ENCODE assay signal across 1 cellular context in the genomic region with DNA sequence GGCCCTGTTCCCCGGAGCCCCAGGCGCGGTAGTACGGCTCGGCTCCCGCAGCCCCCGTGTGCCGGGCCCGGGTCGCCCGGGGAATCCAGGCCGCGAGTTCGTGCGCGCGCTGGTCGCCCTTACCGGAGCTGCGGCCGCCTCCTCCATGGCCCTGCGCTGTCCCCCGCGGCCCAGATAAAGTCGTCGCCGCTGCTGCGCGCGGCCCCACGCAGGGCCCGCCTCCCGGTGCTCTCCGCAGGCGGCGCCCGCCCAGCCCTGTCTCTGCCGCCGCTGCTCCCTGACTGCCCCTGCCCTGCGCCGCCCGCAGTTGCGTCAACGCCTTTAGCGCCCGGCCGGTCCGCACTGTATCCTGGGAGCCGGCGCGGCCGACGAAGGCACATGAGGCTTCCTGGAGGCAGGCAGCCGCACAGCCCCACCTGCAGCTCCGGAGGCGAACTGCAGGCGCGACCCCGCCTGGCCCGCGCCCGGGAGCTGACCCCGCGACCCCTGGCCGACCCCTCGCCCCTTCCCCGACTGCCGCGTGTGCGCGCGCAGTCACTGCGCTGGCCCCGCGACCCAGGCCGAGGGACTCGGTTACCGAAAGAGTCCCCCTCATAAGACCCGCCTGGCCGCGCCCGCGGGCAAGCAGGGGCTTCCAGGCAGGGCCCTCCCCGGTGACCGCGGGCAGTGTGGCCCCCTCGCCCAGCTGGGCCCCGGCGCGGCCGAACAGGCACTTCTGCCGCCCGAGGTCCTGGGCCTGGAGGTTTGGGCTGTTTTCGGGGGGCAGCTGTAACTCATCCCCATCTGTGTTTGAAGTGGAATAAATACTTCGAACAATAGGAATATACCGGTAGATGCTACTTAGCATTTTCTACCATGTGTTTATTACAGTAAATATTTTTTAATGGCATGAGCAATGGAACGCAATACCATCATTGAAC.
TF ChIP-seq lines count a peak whose summit lies in the region.

No MANE protein-coding gene starts in this region.

TF ChIP-seq in HepG2, 621 proteins besides CTCF, POLR2A, EP300 and RAD21 (continued from another document and continues in another):
- TF ChIP-seq, protein P1, sequence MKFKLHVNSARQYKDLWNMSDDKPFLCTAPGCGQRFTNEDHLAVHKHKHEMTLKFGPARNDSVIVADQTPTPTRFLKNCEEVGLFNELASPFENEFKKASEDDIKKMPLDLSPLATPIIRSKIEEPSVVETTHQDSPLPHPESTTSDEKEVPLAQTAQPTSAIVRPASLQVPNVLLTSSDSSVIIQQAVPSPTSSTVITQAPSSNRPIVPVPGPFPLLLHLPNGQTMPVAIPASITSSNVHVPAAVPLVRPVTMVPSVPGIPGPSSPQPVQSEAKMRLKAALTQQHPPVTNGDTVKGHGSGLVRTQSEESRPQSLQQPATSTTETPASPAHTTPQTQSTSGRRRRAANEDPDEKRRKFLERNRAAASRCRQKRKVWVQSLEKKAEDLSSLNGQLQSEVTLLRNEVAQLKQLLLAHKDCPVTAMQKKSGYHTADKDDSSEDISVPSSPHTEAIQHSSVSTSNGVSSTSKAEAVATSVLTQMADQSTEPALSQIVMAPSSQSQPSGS (CRISPR knock-in tag; IDR thresholded peaks at IDR 0.05) = peak; percentile 88; the same call in 1 of the 2 replicates
- TF ChIP-seq ASH2L (IDR thresholded peaks at IDR 0.05; ENCODE audit: insufficient read length, low read depth, low read length) = peak; percentile 30
- no peak for TF ChIP-seq SMARCE1 (IDR thresholded peaks at IDR 0.05; ENCODE audit: borderline replicate concordance)
- TF ChIP-seq ZNF772 (CRISPR knock-in tag; IDR thresholded peaks at IDR 0.05) = peak; percentile 93; the same call in 1 of the 2 replicates
- no peak for TF ChIP-seq TAF15 (IDR thresholded peaks at IDR 0.05; ENCODE audit: low read depth, low read length, poor library complexity, severe bottlenecking)
- no peak for TF ChIP-seq RBM22 (optimal IDR thresholded peaks at IDR 0.05; ENCODE audit: low read length)
- TF ChIP-seq TSC22D2 (CRISPR knock-in tag; IDR thresholded peaks at IDR 0.05; ENCODE audit: borderline replicate concordance) = peak; percentile 92; the same call in 1 of the 2 replicates
- no peak for TF ChIP-seq EZH2 (conservative IDR thresholded peaks at IDR 0.05; ENCODE audit: low read depth, low read length)
- no peak for TF ChIP-seq SNAI1 (CRISPR knock-in tag; IDR thresholded peaks at IDR 0.05; ENCODE audit: borderline replicate concordance)
- peak; percentile 80 for TF ChIP-seq ZNF142 (CRISPR knock-in tag; IDR thresholded peaks at IDR 0.05)
- peak; percentile 84 for TF ChIP-seq SKI (IDR thresholded peaks at IDR 0.05; ENCODE audit: partially characterized antibody)
- peak; percentile 88; the same call in 1 of the 2 replicates for TF ChIP-seq TFDP1 (CRISPR knock-in tag; IDR thresholded peaks at IDR 0.05; ENCODE audit: borderline replicate concordance)
- TF ChIP-seq CHCHD3 (CRISPR knock-in tag; IDR thresholded peaks at IDR 0.05) = peak; percentile 73; the same call in 1 of the 2 replicates
- TF ChIP-seq ZNF878 (CRISPR knock-in tag; IDR thresholded peaks at IDR 0.05) = no peak; the same call in 1 of the 2 replicates
- no peak for TF ChIP-seq ZBTB8A (CRISPR knock-in tag; IDR thresholded peaks at IDR 0.05; ENCODE audit: borderline replicate concordance, low read depth)
- no peak for TF ChIP-seq SNAPC4 (CRISPR knock-in tag; IDR thresholded peaks at IDR 0.05)
- TF ChIP-seq KLF11 (CRISPR knock-in tag; IDR thresholded peaks at IDR 0.05) = no peak
- 0 out of 2 replicates have a peak, but pooled peaks have one; percentile 47 for TF ChIP-seq HNF1B (CRISPR knock-in tag; IDR thresholded peaks at IDR 0.05)
- peak; percentile 66 for TF ChIP-seq ZHX1 (CRISPR knock-in tag; IDR thresholded peaks at IDR 0.05; ENCODE audit: low read depth)
- no peak for TF ChIP-seq ZFP41 (CRISPR knock-in tag; IDR thresholded peaks at IDR 0.05; ENCODE audit: borderline replicate concordance)
- TF ChIP-seq ZNF264 (CRISPR knock-in tag; IDR thresholded peaks at IDR 0.05) = no peak
- no peak for TF ChIP-seq CCAR2 (optimal IDR thresholded peaks at IDR 0.05; ENCODE audit: low read depth, low read length)
- no peak for TF ChIP-seq ZNF343 (CRISPR knock-in tag; IDR thresholded peaks at IDR 0.05)
- TF ChIP-seq, protein P2, sequence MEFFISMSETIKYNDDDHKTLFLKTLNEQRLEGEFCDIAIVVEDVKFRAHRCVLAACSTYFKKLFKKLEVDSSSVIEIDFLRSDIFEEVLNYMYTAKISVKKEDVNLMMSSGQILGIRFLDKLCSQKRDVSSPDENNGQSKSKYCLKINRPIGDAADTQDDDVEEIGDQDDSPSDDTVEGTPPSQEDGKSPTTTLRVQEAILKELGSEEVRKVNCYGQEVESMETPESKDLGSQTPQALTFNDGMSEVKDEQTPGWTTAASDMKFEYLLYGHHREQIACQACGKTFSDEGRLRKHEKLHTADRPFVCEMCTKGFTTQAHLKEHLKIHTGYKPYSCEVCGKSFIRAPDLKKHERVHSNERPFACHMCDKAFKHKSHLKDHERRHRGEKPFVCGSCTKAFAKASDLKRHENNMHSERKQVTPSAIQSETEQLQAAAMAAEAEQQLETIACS (CRISPR knock-in tag; IDR thresholded peaks at IDR 0.05) = peak; percentile 98
- no peak for TF ChIP-seq ELF4 (CRISPR knock-in tag; IDR thresholded peaks at IDR 0.05; ENCODE audit: borderline replicate concordance)
- peak; percentile 72; the same call in 1 of the 2 replicates for TF ChIP-seq ZNF446 (CRISPR knock-in tag; IDR thresholded peaks at IDR 0.05)
- no peak for TF ChIP-seq FOSL1 (CRISPR knock-in tag; IDR thresholded peaks at IDR 0.05; ENCODE audit: borderline replicate concordance)
- TF ChIP-seq GTF3A (CRISPR knock-in tag; conservative IDR thresholded peaks at IDR 0.05) = no peak
- TF ChIP-seq IRF1 (CRISPR knock-in tag; IDR thresholded peaks at IDR 0.05; ENCODE audit: low read depth) = no peak
- TF ChIP-seq ZNF335 (CRISPR knock-in tag; IDR thresholded peaks at IDR 0.05) = 0 out of 2 replicates have a peak, but pooled peaks have one; percentile 14
